Comparison of ENCODE assay signal across 8 cellular contexts in the genomic region with DNA sequence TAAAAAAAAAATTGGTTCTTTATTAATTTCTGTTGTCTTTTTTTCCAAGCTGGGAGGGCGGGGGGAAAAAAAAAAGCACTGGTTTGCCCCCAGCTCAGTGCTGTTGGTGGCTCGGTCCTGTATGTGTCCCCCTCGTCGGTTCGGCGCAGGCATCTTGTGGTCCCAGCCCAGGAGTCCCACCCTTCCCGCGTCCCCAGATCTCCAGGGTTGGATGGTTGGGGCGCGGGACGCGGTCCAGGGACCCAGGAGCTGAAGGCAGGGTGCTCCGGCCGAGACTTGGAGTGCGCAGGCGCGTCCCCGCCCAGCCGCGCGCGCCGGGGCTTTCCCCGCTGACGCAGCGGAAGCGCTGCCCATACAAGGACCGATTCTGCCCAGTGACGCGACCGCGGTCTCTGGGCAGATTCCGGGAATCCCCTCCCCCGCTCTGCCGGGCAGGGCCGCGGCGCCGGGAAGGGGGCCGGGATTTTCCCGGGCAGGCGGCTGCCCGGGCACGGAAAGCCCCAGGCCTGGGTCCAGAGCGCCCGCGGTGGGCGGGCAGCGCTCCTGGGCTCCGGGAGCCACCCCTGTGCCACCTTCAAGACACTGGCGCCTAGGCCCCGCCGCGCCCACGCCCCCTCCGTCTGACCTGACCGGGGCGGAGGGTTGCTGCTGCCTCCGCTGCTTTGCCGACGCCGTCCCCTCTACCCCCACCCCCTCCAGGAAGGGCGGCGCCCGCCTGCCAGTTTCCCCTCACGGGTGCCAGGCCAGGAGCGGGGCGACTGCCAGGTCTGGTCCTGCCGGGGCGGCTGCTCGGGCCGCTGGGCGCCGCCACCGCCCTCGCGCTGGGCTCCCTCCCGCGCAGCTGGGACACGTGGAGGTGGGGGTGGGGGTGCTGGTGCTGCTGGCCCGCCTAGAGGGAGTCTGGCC. TPM values are rescaled to one million over a fixed set of nuclear protein-coding genes. Genes with fewer than 3 reads are reported as not detected.
DNase-seq lines count a peak whose midpoint lies in the region; ATAC-seq and TF ChIP-seq lines count a peak whose summit lies in the region.

No MANE protein-coding gene starts in this region.

- H3K36me3 ChIP-seq in neural progenitor cell (no peaks in the 10 kb centered on the region), stomach smooth muscle (ENCODE audit: control insufficient read depth in 2 of 2, insufficient read depth in 2 of 2, low read length in 2 of 2) (peaks cover 2 to 4% of the 10 kb centered on the region in 2 donors)

- no peak overlapping the region for H2AFZ ChIP-seq in neural progenitor cell (replicated peaks)

- TF ChIP-seq CTCF in LNCaP clone FGC (IDR thresholded peaks at IDR 0.05; ENCODE audit: control insufficient read depth, extremely low read depth, insufficient read depth), result no peak
- no peak for TF ChIP-seq CTCF in foreskin fibroblast (IDR thresholded peaks at IDR 0.05; ENCODE audit: low read depth, low read length)
- no peak for TF ChIP-seq CTCF in neural progenitor cell (IDR thresholded peaks at IDR 0.05)

- H3K4me3 Mint-ChIP-seq in neural progenitor cell, result peak overlapping the region; percentile 88

- H3K27ac ChIP-seq in neural progenitor cell (no peak overlapping the region), stomach smooth muscle (ENCODE audit: low read length) (peak overlapping the region; percentile 100)

- H3K27me3 ChIP-seq in neural progenitor cell (peaks cover 39% of the 10 kb centered on the region), stomach smooth muscle (ENCODE audit: control insufficient read depth in 1 of 2, insufficient read depth in 2 of 2, low read length in 2 of 2) (no peaks in the 10 kb centered on the region)

- H3K4me3 ChIP-seq in LNCaP clone FGC (ENCODE audit: low read depth, low read length), result peak overlapping the region; percentile 86
- peak overlapping the region; percentile 79 to 99 for H3K4me3 ChIP-seq in foreskin fibroblast (ENCODE audit: low read depth in 1 of 2, low read length in 2 of 2)
- peak overlapping the region; percentile 61 for H3K4me3 ChIP-seq in neural progenitor cell
- H3K4me3 ChIP-seq in stomach smooth muscle (ENCODE audit: low read length in 2 of 2), result peak overlapping the region; percentile 97 to 100

- DNase-seq in COLO829 (ENCODE audit: low spot score) (peak; percentile 99), LNCaP clone FGC (ENCODE audit: low read depth) (peak; percentile 75), SHP77 treated with DMSO at 0.1 percent for 48 hours (lab: John Stamatoyannopoulos, UW) (peak; percentile 74), foreskin fibroblast (peak; percentile 95 to 98), neural progenitor cell (ENCODE audit: low spot score) (peak; percentile 97)
- DNase-seq in activated naive CD4-positive, alpha-beta T cell (lab: John Stamatoyannopoulos, UW), result peak; percentile 86 to 94 (median 90)

- peak overlapping the region; percentile 53 for H3K27ac Mint-ChIP-seq in neural progenitor cell

- H4K20me1 ChIP-seq in neural progenitor cell (ENCODE audit: low read depth), result peaks cover 10% of the 10 kb centered on the region

- peaks cover 8% of the 10 kb centered on the region for H3K27me3 Mint-ChIP-seq in neural progenitor cell (ENCODE audit: insufficient read depth, low read depth)

- H3K36me3 Mint-ChIP-seq in neural progenitor cell, result peaks cover 4% of the 10 kb centered on the region

- ATAC-seq in GM21390 (IDR thresholded peaks at IDR 0.05; ENCODE audit: unreplicated experiment), result peak; percentile 28

- H3K9me3 ChIP-seq in neural progenitor cell (ENCODE audit: low read depth) (no peaks in the 10 kb centered on the region), stomach smooth muscle (ENCODE audit: control insufficient read depth in 2 of 2, low read length in 2 of 2) (no peaks in the 10 kb centered on the region)

- H3K9me3 Mint-ChIP-seq in neural progenitor cell, result no peaks in the 10 kb centered on the region

- H3K79me2 ChIP-seq in neural progenitor cell (ENCODE audit: low read depth), result no peaks in the 10 kb centered on the region

- H3K4me2 ChIP-seq in neural progenitor cell, result peak overlapping the region; percentile 84

- peaks cover 78% of the 10 kb centered on the region for H3F3A ChIP-seq in neural progenitor cell (ENCODE audit: low read depth)

- H3K4me1 ChIP-seq in neural progenitor cell, result peaks cover 30% of the 10 kb centered on the region
- peaks cover 43% of the 10 kb centered on the region for H3K4me1 ChIP-seq in stomach smooth muscle (ENCODE audit: control insufficient read depth, insufficient read depth, low read length)

- H3K9ac ChIP-seq in neural progenitor cell (no peak overlapping the region), stomach smooth muscle (ENCODE audit: low read length in 2 of 2) (peak overlapping the region; percentile 97 to 100)

- peaks cover 34% of the 10 kb centered on the region for H3K4me1 Mint-ChIP-seq in neural progenitor cell

RNA-seq across cellular contexts. Expression of a gene that starts 2.3 kb away (rescaled TPM):
- total RNA-seq in neural progenitor cell (ENCODE audit: low replicate concordance), result 1.5 and 12.6 TPM in 2 replicates

RNA-seq across cellular contexts. Expression of a gene that starts 8.1 kb away (rescaled TPM):
- total RNA-seq in neural progenitor cell (ENCODE audit: low replicate concordance), result 463 and 727 TPM in 2 replicates

RNA-seq across cellular contexts. Expression of a gene that starts 8.3 kb away (rescaled TPM):
- not detected in 2 replicates for total RNA-seq in neural progenitor cell (ENCODE audit: low replicate concordance)

RNA-seq across cellular contexts. Expression of a gene that starts 12.8 kb away (rescaled TPM):
- 60.3 and 61.3 TPM in 2 replicates for total RNA-seq in neural progenitor cell (ENCODE audit: low replicate concordance)

RNA-seq across cellular contexts. Expression of a gene that starts 18.2 kb away (rescaled TPM):
- 14.3 and 25.1 TPM in 2 replicates for total RNA-seq in neural progenitor cell (ENCODE audit: low replicate concordance)
